Comparison of ENCODE assay signal across 8 cellular contexts in genomic region chr2:20446280-20446916, GRCh38. TPM values are rescaled to one million over a fixed set of nuclear protein-coding genes. Genes with fewer than 3 reads are reported as not detected.
DNase-seq lines count a peak whose midpoint lies in the region; ATAC-seq and TF ChIP-seq lines count a peak whose summit lies in the region.

No MANE protein-coding gene starts in this region.

- no peak overlapping the region for H3K27ac Mint-ChIP-seq in stimulated activated naive CD8-positive, alpha-beta T cell treated with anti-CD3 and anti-CD28 coated beads, Interleukin-15, Interleukin-2, amounts not matched to agents 100 ng/mL and 50 ng/mL, for 24 hours
- peak overlapping the region; percentile 79 for H3K27ac Mint-ChIP-seq in chondrocyte (ENCODE audit: unreplicated experiment)

- DNase-seq in stimulated activated naive CD8-positive, alpha-beta T cell treated with anti-CD3 and anti-CD28 coated beads, Interleukin-15, Interleukin-2, amounts not matched to agents 100 U/mL and 50 U/mL, for 24 hours, result no peak
- no peak for DNase-seq in chondrocyte (ENCODE audit: low spot score)
- DNase-seq in mucosa of descending colon, result peak in 1 of 3 donors; percentile 31
- DNase-seq in D341Med (ENCODE audit: low spot score), result no peak
- no peak for DNase-seq in NOMO-1 treated with DMSO at 0.1 percent for 48 hours (lab: John Stamatoyannopoulos, UW; ENCODE audit: unreplicated experiment)
- no peak for DNase-seq in GM19238 (ENCODE audit: insufficient read length, low spot score)

- peaks cover 19% of the 10 kb centered on the region for H3K27me3 Mint-ChIP-seq in stimulated activated naive CD8-positive, alpha-beta T cell treated with anti-CD3 and anti-CD28 coated beads, Interleukin-15, Interleukin-2, amounts not matched to agents 100 ng/mL and 50 ng/mL, for 24 hours
- H3K27me3 Mint-ChIP-seq in chondrocyte (ENCODE audit: low read depth), result no peaks in the 10 kb centered on the region

- H3K36me3 ChIP-seq in mucosa of descending colon (ENCODE audit: low read depth), result no peaks in the 10 kb centered on the region

- no peak for ATAC-seq in stimulated activated naive CD8-positive, alpha-beta T cell treated with anti-CD3 and anti-CD28 coated beads, Interleukin-15, Interleukin-2, amounts not matched to agents 100 U/mL and 50 U/mL, for 24 hours
- ATAC-seq in mucosa of descending colon (no peak), HG02763 (IDR thresholded peaks at IDR 0.05; ENCODE audit: unreplicated experiment) (no peak)

- no peaks in the 10 kb centered on the region for H3K9me3 ChIP-seq in mucosa of descending colon

- peaks cover 20% of the 10 kb centered on the region for H3K4me1 ChIP-seq in mucosa of descending colon (ENCODE audit: low read depth)

- peak overlapping the region; percentile 69 for H3K4me3 Mint-ChIP-seq in stimulated activated naive CD8-positive, alpha-beta T cell treated with anti-CD3 and anti-CD28 coated beads, Interleukin-15, Interleukin-2, amounts not matched to agents 100 ng/mL and 50 ng/mL, for 24 hours
- peak overlapping the region; percentile 65 for H3K4me3 Mint-ChIP-seq in chondrocyte (ENCODE audit: unreplicated experiment)

- intact Hi-C loops in mucosa of descending colon (cut with DNase I, micrococcal nuclease), result loop anchor here (5.0 to 10.0 kb wide), 2 partner anchors 188 to 191 kb away; no protein-coding TSS in a partner anchor

- peak overlapping the region; percentile 97 for H3K4me3 ChIP-seq in mucosa of descending colon

- H3K36me3 Mint-ChIP-seq in stimulated activated naive CD8-positive, alpha-beta T cell treated with anti-CD3 and anti-CD28 coated beads, Interleukin-15, Interleukin-2, amounts not matched to agents 100 ng/mL and 50 ng/mL, for 24 hours (ENCODE audit: low read depth), result peaks cover 3% of the 10 kb centered on the region
- H3K36me3 Mint-ChIP-seq in chondrocyte (ENCODE audit: low read depth), result peaks cover 19% of the 10 kb centered on the region

- peaks cover 13% of the 10 kb centered on the region for H3K4me1 Mint-ChIP-seq in stimulated activated naive CD8-positive, alpha-beta T cell treated with anti-CD3 and anti-CD28 coated beads, Interleukin-15, Interleukin-2, amounts not matched to agents 100 ng/mL and 50 ng/mL, for 24 hours (ENCODE audit: low read depth)
- peaks cover 49% of the 10 kb centered on the region for H3K4me1 Mint-ChIP-seq in chondrocyte (ENCODE audit: low read depth)

- H3K9me3 Mint-ChIP-seq in stimulated activated naive CD8-positive, alpha-beta T cell treated with anti-CD3 and anti-CD28 coated beads, Interleukin-15, Interleukin-2, amounts not matched to agents 100 ng/mL and 50 ng/mL, for 24 hours, result no peaks in the 10 kb centered on the region
- no peaks in the 10 kb centered on the region for H3K9me3 Mint-ChIP-seq in chondrocyte (ENCODE audit: low read depth)

- TF ChIP-seq CTCF in chondrocyte (IDR thresholded peaks at IDR 0.05) (no peak), mucosa of descending colon (IDR thresholded peaks at IDR 0.05) (no peak)

RNA-seq across cellular contexts. Expression of gene RHOB, which starts 0.5 kb away (rescaled TPM):
- total RNA-seq in chondrocyte (191 to 254 TPM (median 195 TPM) in 3 replicates), mucosa of descending colon (100 to 1,000 TPM in 2 of 3 donors, 10 to 100 TPM in 1; 75.5 to 616 (median 104) TPM)
